8 cellular contexts compared by ENCODE assay signal in genomic region chr17:64975318-64976087, GRCh38. TPM values are rescaled to one million over a fixed set of nuclear protein-coding genes. Genes with fewer than 3 reads are reported as not detected.
DNase-seq lines count a peak whose midpoint lies in the region; ATAC-seq and TF ChIP-seq lines count a peak whose summit lies in the region.

No MANE protein-coding gene starts in this region.

- POLR2A ChIA-PET in OCI-LY7 (lab: Charles Lee), result interaction anchor here (0.5 to 6.0 kb wide), 15 partner anchors 10 to 125 kb away, joined by 3 to 44 read pairs (median 5); no protein-coding TSS in a partner anchor

- H3K27ac Mint-ChIP-seq in IgD-negative memory B cell, result peak overlapping the region; percentile 96 to 99 (median 99)

- peak overlapping the region; percentile 99 for H3K27ac ChIP-seq in OCI-LY7 (ENCODE audit: low read depth, low read length, poor library complexity, severe bottlenecking)

- H3K4me3 ChIP-seq in OCI-LY7 (ENCODE audit: low read depth, low read length, poor library complexity, severe bottlenecking) (peak overlapping the region; percentile 77), epithelial cell of esophagus (ENCODE audit: low read length) (peak overlapping the region; percentile 60)

- H2AFZ ChIP-seq in OCI-LY7 (ENCODE audit: low read length), result no peak overlapping the region

- intact Hi-C loops in OCI-LY7 (cut with micrococcal nuclease; ENCODE audit: unreplicated experiment), result loop anchor here (2.0 to 5.0 kb wide), 2 partner anchors 79 to 127 kb away; no protein-coding TSS in a partner anchor

- CTCF ChIA-PET in OCI-LY7 (lab: Charles Lee; ENCODE audit: unreplicated experiment), result no interaction called here

- peaks cover 27% of the 10 kb centered on the region for H3K36me3 ChIP-seq in OCI-LY7 (ENCODE audit: insufficient read depth, low read length)

- peak; percentile 74 for DNase-seq in DMS153 treated with DMSO at 0.1 percent for 48 hours (lab: John Stamatoyannopoulos, UW; ENCODE audit: unreplicated experiment)
- peak; percentile 97 for DNase-seq in OCI-LY7 (ENCODE audit: low spot score)
- peak; percentile 96 for DNase-seq in activated T-cell treated with anti-CD3 and anti-CD28 coated beads for 4 hours
- peak; percentile 94 for DNase-seq in epithelial cell of esophagus (ENCODE audit: low read depth)
- DNase-seq in mucosa of gallbladder (ENCODE audit: low spot score), result peak; percentile 96
- DNase-seq in stimulated activated CD8-positive, alpha-beta memory T cell treated with anti-CD3 and anti-CD28 coated beads, Interleukin-4, amount 100 ng/mL, for 24 hours (ENCODE audit: low read depth), result peak; percentile 94

- no peaks in the 10 kb centered on the region for H3K27me3 Mint-ChIP-seq in IgD-negative memory B cell

- H3K4me3 Mint-ChIP-seq in IgD-negative memory B cell, result peak overlapping the region; percentile 89 to 95 (median 92)

- peaks cover 87% of the 10 kb centered on the region for H3K4me1 ChIP-seq in OCI-LY7 (ENCODE audit: insufficient read depth, low read length, poor library complexity, severe bottlenecking)

- peak overlapping the region; percentile 93 for H3K4me2 ChIP-seq in OCI-LY7 (ENCODE audit: low read length)

- H3K4me1 Mint-ChIP-seq in IgD-negative memory B cell, result peaks cover 30 to 33% (median 31%) of the 10 kb centered on the region in 3 donors

- BruUV-seq in OCI-LY7 (replicated peaks; lab: Mats Ljungman, UMichigan), result no TSS peak

- no peaks in the 10 kb centered on the region for H4K20me1 ChIP-seq in OCI-LY7 (ENCODE audit: insufficient read depth, low read length)

- no peak for TF ChIP-seq CTCF in OCI-LY7 (conservative IDR thresholded peaks at IDR 0.05; ENCODE audit: low read length)
- TF ChIP-seq CTCF in epithelial cell of esophagus (IDR thresholded peaks at IDR 0.05; ENCODE audit: insufficient read depth, low read depth, low read length, missing control alignments), result no peak

- H3K9me2 ChIP-seq in OCI-LY7 (ENCODE audit: insufficient read depth, low read length), result no peaks in the 10 kb centered on the region

- H3K36me3 Mint-ChIP-seq in IgD-negative memory B cell, result peaks cover 2% of the 10 kb centered on the region

- ATAC-seq in GM21619 (IDR thresholded peaks at IDR 0.05; ENCODE audit: unreplicated experiment), result peak; percentile 78

- H3K9me3 Mint-ChIP-seq in IgD-negative memory B cell, result no peaks in the 10 kb centered on the region

- H3K79me2 ChIP-seq in OCI-LY7 (ENCODE audit: insufficient read depth, low read depth, low read length), result peaks cover 50% of the 10 kb centered on the region; the same call in 1 of the 2 replicates

- peaks cover 3% of the 10 kb centered on the region; the same call in 1 of the 2 replicates for H3K9me3 ChIP-seq in OCI-LY7 (ENCODE audit: low read length)

RNA-seq across cellular contexts. Expression of gene LRRC37A3, which starts 56.2 kb away (rescaled TPM):
- polyA plus RNA-seq in IgD-negative memory B cell, result 4.2 TPM
- total RNA-seq in OCI-LY7 (2014; rRNA removed; shearing (Covaris generic)), result 6.2 and 7.3 TPM in 2 replicates
- total RNA-seq in OCI-LY7 (2022) (27.6 and 30.6 TPM in 2 replicates), mucosa of gallbladder (11.7 TPM)

Comparison
In these comparisons a context has a peak if more than half of its experiments do, and no peak if none do; other contexts are left out.
1. Peak in every context shown above with its lines: DNase-seq, ATAC-seq, H3K4me3 ChIP-seq and H3K27ac ChIP-seq.